In genomic region chr5:72441861-72442540, GRCh38 we compare ENCODE assay signal across 10 cellular contexts.
A peak's percentile ranks its signal among the peaks of the same experiment; 100 is the strongest.
DNase-seq lines count a peak whose midpoint lies in the region; ATAC-seq and TF ChIP-seq lines count a peak whose summit lies in the region.
"Had no signal": no experiment of that assay in that cellular context is flagged by ENCODE, and none has a peak within 500 bp of the region (broad histone marks: within the 10 kb centered on the region; RNA-seq: fewer than 3 reads in every experiment).

No MANE protein-coding gene starts in this region.

- H3K9me3 ChIP-seq in PC-9 (ENCODE audit: insufficient read depth, low read depth) = no peaks in the 10 kb centered on the region

- H3K4me1 Mint-ChIP-seq in dendritic cell treated with granulocyte-macrophage colony-stimulating factor and Interleukin-4, amounts not matched to agents 40 ng/mL and 50 ng/mL, for 4 days (ENCODE audit: low read depth) = peaks cover 28% of the 10 kb centered on the region

- no peak overlapping the region for H3K4me3 ChIP-seq in PC-9

- TSS peak; percentile 24 for BruUV-seq in PC-9 (replicated peaks; lab: Mats Ljungman, UMichigan)

- H3K27ac ChIP-seq in PC-9 = no peak overlapping the region

- POLR2A ChIA-PET in PC-9 (lab: Charles Lee; ENCODE audit: unreplicated experiment) = no interaction called here

- no peak overlapping the region for H2AFZ ChIP-seq in PC-9

- TF ChIP-seq CTCF in AG09319 (IDR thresholded peaks at IDR 0.05; ENCODE audit: low read depth, low read length) (no peak), PC-9 (conservative IDR thresholded peaks at IDR 0.05) (no peak), omental fat pad (IDR thresholded peaks at IDR 0.05) (no peak)

- DNase-seq in AG09319 (ENCODE audit: extremely low read depth, low read depth) = peak; percentile 77
- DNase-seq in PC-9 = peak; percentile 17 to 43
- no peak for DNase-seq in omental fat pad (ENCODE audit: low spot score)
- DNase-seq in NCI-H1436 treated with DMSO at 0.1 percent for 48 hours (lab: John Stamatoyannopoulos, UW) = no peak
- no peak for DNase-seq in NCI-H1048 (lab: John Stamatoyannopoulos, UW)
- no peak for DNase-seq in NCI-H2107 treated with DMSO at 0.1 percent for 48 hours (lab: John Stamatoyannopoulos, UW; ENCODE audit: unreplicated experiment)

- H3K4me2 ChIP-seq in PC-9 = no peak overlapping the region

- no peaks in the 10 kb centered on the region for H3F3A ChIP-seq in PC-9 (ENCODE audit: insufficient read depth, low read depth)

- no peaks in the 10 kb centered on the region for H3K27me3 Mint-ChIP-seq in dendritic cell treated with granulocyte-macrophage colony-stimulating factor and Interleukin-4, amounts not matched to agents 40 ng/mL and 50 ng/mL, for 4 days

- H3K36me3 Mint-ChIP-seq in dendritic cell treated with granulocyte-macrophage colony-stimulating factor and Interleukin-4, amounts not matched to agents 40 ng/mL and 50 ng/mL, for 4 days (ENCODE audit: low read depth) = peaks cover 76% of the 10 kb centered on the region
- H3K36me3 Mint-ChIP-seq: WTC11 had no signal

- no peaks in the 10 kb centered on the region for H3K36me3 ChIP-seq in PC-9 (ENCODE audit: low read depth)

- no peaks in the 10 kb centered on the region for H4K20me1 ChIP-seq in PC-9 (ENCODE audit: insufficient read depth)

- intact Hi-C loops in PC-9 (cut with micrococcal nuclease; ENCODE audit: unreplicated experiment) = no loop called here
- intact Hi-C loops in dendritic cell treated with granulocyte-macrophage colony-stimulating factor and Interleukin-4, amounts not matched to agents 40 ng/mL and 50 ng/mL, for 4 days (cut with micrococcal nuclease) = no loop called here

- H3K4me1 ChIP-seq in PC-9 (replicated peaks; ENCODE audit: insufficient read depth) = peaks cover 13% of the 10 kb centered on the region

- no peaks in the 10 kb centered on the region for H3K9me3 Mint-ChIP-seq in dendritic cell treated with granulocyte-macrophage colony-stimulating factor and Interleukin-4, amounts not matched to agents 40 ng/mL and 50 ng/mL, for 4 days
- H3K9me3 Mint-ChIP-seq: WTC11 had no signal

- H3K27ac Mint-ChIP-seq in dendritic cell treated with granulocyte-macrophage colony-stimulating factor and Interleukin-4, amounts not matched to agents 40 ng/mL and 50 ng/mL, for 4 days = peak overlapping the region; percentile 56
- H3K27ac Mint-ChIP-seq: WTC11 had no signal

- no peak overlapping the region for H3K4me3 Mint-ChIP-seq in dendritic cell treated with granulocyte-macrophage colony-stimulating factor and Interleukin-4, amounts not matched to agents 40 ng/mL and 50 ng/mL, for 4 days
- H3K4me3 Mint-ChIP-seq: neural crest cell, WTC11 had no signal

- H3K9me2 ChIP-seq in PC-9 (ENCODE audit: insufficient read depth) = no peaks in the 10 kb centered on the region

- no peaks in the 10 kb centered on the region for H3K27me3 ChIP-seq in PC-9 (ENCODE audit: insufficient read depth, low read depth)

- ATAC-seq in omental fat pad (ENCODE audit: low FRiP score) (peak; percentile 45), HG02852 (IDR thresholded peaks at IDR 0.05; ENCODE audit: unreplicated experiment) (no peak)
- ATAC-seq: WTC11 had no signal

- no peaks in the 10 kb centered on the region for H3K79me2 ChIP-seq in PC-9 (ENCODE audit: low read depth)

- CTCF ChIA-PET in PC-9 (lab: Charles Lee) = no interaction called here

Comparison
In these comparisons a context has a peak if more than half of its experiments do, and no peak if none do; other contexts are left out.
1. DNase-seq: peak in AG09319 (single experiment) and PC-9 (2 of 2); none in omental fat pad (single experiment), NCI-H1436 treated with DMSO at 0.1 percent for 48 hours (single experiment), NCI-H1048 (single experiment) and NCI-H2107 treated with DMSO at 0.1 percent for 48 hours (single experiment).